In the genomic region with DNA sequence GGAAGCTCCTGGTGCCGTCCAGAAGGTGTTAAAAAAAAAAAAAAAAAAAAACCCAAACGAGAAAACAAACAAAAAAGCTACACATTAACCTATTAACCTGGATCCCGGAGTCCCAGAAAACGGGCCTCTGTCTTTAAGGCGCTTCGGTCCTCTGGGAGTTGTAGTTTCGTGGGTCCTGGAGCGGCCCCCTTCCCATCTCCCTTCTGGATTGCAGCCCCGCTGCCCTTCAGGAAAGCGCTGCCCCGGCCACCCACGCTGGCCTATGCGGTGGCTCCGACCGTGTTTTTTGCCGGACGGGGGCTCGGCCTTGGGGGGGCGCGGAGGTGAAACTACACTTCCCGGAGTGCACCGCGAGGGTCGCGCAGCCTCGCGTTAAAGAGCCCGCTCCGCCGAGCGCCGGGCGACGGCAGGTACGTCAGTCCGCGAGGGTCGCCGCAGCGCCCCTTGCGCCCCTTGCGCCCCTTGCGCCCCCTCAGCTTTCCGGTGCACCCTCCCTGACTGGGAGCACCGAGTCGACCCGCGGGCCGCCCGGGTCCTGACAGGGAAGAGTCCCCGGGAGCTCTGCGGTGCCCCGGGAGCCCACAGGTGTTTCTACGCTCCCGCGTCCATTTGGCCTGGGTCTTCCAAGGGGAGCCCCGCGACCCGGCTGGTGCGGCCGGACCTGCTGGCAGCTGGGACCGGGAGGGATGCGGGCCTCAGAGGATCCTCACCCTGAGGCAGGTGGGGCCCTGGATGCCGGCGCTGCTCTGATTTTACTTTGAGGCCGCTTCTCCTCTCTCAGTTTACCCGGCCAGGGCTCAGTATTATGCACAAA, we compare ENCODE assay signal across 1 cellular context.
TF ChIP-seq lines count a peak whose summit lies in the region.

TSS of gene FCSK (plus strand) at position 375 of the 814 bp plus-strand sequence. CDS start 8,596 bp downstream, outside the sequence.

TF ChIP-seq in GM12878, 131 proteins besides CTCF, POLR2A, EP300 and RAD21 (continued from another document and continues in another):
- TF ChIP-seq, protein P1, sequence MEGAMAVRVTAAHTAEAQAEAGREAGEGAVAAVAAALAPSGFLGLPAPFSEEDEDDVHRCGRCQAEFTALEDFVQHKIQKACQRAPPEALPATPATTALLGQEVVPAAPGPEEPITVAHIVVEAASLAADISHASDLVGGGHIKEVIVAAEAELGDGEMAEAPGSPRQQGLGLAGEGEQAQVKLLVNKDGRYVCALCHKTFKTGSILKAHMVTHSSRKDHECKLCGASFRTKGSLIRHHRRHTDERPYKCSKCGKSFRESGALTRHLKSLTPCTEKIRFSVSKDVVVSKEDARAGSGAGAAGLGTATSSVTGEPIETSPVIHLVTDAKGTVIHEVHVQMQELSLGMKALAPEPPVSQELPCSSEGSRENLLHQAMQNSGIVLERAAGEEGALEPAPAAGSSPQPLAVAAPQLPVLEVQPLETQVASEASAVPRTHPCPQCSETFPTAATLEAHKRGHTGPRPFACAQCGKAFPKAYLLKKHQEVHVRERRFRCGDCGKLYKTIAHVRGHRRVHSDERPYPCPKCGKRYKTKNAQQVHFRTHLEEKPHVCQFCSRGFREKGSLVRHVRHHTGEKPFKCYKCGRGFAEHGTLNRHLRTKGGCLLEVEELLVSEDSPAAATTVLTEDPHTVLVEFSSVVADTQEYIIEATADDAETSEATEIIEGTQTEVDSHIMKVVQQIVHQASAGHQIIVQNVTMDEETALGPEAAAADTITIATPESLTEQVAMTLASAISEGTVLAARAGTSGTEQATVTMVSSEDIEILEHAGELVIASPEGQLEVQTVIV (IDR thresholded peaks at IDR 0.05; ENCODE audit: borderline replicate concordance, partially characterized antibody), result peak; percentile 68
- TF ChIP-seq NR2C2 (IDR thresholded peaks at IDR 0.05; ENCODE audit: borderline replicate concordance, control insufficient read depth, insufficient read length, low read depth) (no peak), ZSCAN29 (IDR thresholded peaks at IDR 0.05) (no peak), RELB (IDR thresholded peaks at IDR 0.05; ENCODE audit: low read depth) (peak; percentile 99), SIX5 (IDR thresholded peaks at IDR 0.05; ENCODE audit: low read depth, low read length, severe bottlenecking) (peak; percentile 75), MEF2B (IDR thresholded peaks at IDR 0.05; ENCODE audit: partially characterized antibody, poor library complexity, severe bottlenecking) (peak; percentile 39), BCL3 (IDR thresholded peaks at IDR 0.05; ENCODE audit: borderline replicate concordance, insufficient read depth, low read depth, low read length, poor library complexity, severe bottlenecking) (no peak), KLF5 (IDR thresholded peaks at IDR 0.05; ENCODE audit: partially characterized antibody) (peak; percentile 33), KDM1A (IDR thresholded peaks at IDR 0.05; ENCODE audit: borderline replicate concordance) (no peak), MTA3 (IDR thresholded peaks at IDR 0.05; ENCODE audit: borderline replicate concordance, low read length) (no peak), SMAD1 (IDR thresholded peaks at IDR 0.05; ENCODE audit: low read depth, partially characterized antibody) (no peak), SMC3 (IDR thresholded peaks at IDR 0.05; ENCODE audit: borderline replicate concordance, low read length) (peak; percentile 11; the same call in 1 of the 2 replicates), PAX8 (IDR thresholded peaks at IDR 0.05) (no peak), YY1 (IDR thresholded peaks at IDR 0.05; ENCODE audit: low read depth, low read length) (peak; percentile 20; the same call in 1 of the 2 replicates), NRF1 (conservative IDR thresholded peaks at IDR 0.05; ENCODE audit: low read depth, low read length) (0 out of 2 replicates have a peak, but pooled peaks have one; percentile 2), BRCA1 (IDR thresholded peaks at IDR 0.05; ENCODE audit: low read depth, low read length) (0 out of 2 replicates have a peak, but pooled peaks have one; percentile 12), POLR2AphosphoS2 (IDR thresholded peaks at IDR 0.05; ENCODE audit: low read depth, low read length) (no peak), MXI1 (IDR thresholded peaks at IDR 0.05; ENCODE audit: low read depth, low read length) (peak; percentile 50), CBFB (IDR thresholded peaks at IDR 0.05; ENCODE audit: low read depth) (no peak), IRF3 (IDR thresholded peaks at IDR 0.05) (peak; percentile 50; the same call in 1 of the 2 replicates), ZNF384 (IDR thresholded peaks at IDR 0.05; ENCODE audit: borderline replicate concordance, low read depth, low read length) (0 out of 2 replicates have a peak, but pooled peaks have one; percentile 59), TCF12 (IDR thresholded peaks at IDR 0.05; ENCODE audit: low read depth, low read length) (no peak), CEBPB (IDR thresholded peaks at IDR 0.05; ENCODE audit: borderline replicate concordance in 1 of 2, low read depth in 2 of 2, low read length in 2 of 2) (no peak), ZNF622 (IDR thresholded peaks at IDR 0.05) (no peak), ATF2 (IDR thresholded peaks at IDR 0.05; ENCODE audit: low read length) (no peak), PKNOX1 (IDR thresholded peaks at IDR 0.05) (no peak), IKZF1 (conservative IDR thresholded peaks at IDR 0.05) (peak; percentile 99), TAF1 (IDR thresholded peaks at IDR 0.05; ENCODE audit: borderline replicate concordance, low read depth, low read length) (no peak), NBN (IDR thresholded peaks at IDR 0.05) (0 out of 2 replicates have a peak, but pooled peaks have one; percentile 52), SRF (IDR thresholded peaks at IDR 0.05; ENCODE audit: low read depth in 2 of 2, low read length in 2 of 2) (peak in 1 of 2 experiments; percentile 57; a peak in 1 of 4 replicates), RELA (IDR thresholded peaks at IDR 0.05; ENCODE audit: borderline replicate concordance, partially characterized antibody) (no peak), ZBTB40 (IDR thresholded peaks at IDR 0.05; ENCODE audit: borderline replicate concordance) (no peak)
- TF ChIP-seq, protein P2, sequence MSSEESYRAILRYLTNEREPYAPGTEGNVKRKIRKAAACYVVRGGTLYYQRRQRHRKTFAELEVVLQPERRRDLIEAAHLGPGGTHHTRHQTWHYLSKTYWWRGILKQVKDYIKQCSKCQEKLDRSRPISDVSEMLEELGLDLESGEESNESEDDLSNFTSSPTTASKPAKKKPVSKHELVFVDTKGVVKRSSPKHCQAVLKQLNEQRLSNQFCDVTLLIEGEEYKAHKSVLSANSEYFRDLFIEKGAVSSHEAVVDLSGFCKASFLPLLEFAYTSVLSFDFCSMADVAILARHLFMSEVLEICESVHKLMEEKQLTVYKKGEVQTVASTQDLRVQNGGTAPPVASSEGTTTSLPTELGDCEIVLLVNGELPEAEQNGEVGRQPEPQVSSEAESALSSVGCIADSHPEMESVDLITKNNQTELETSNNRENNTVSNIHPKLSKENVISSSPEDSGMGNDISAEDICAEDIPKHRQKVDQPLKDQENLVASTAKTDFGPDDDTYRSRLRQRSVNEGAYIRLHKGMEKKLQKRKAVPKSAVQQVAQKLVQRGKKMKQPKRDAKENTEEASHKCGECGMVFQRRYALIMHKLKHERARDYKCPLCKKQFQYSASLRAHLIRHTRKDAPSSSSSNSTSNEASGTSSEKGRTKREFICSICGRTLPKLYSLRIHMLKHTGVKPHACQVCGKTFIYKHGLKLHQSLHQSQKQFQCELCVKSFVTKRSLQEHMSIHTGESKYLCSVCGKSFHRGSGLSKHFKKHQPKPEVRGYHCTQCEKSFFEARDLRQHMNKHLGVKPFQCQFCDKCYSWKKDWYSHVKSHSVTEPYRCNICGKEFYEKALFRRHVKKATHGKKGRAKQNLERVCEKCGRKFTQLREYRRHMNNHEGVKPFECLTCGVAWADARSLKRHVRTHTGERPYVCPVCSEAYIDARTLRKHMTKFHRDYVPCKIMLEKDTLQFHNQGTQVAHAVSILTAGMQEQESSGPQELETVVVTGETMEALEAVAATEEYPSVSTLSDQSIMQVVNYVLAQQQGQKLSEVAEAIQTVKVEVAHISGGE (CRISPR knock-in tag; IDR thresholded peaks at IDR 0.05), result no peak
- TF ChIP-seq, protein P3, sequence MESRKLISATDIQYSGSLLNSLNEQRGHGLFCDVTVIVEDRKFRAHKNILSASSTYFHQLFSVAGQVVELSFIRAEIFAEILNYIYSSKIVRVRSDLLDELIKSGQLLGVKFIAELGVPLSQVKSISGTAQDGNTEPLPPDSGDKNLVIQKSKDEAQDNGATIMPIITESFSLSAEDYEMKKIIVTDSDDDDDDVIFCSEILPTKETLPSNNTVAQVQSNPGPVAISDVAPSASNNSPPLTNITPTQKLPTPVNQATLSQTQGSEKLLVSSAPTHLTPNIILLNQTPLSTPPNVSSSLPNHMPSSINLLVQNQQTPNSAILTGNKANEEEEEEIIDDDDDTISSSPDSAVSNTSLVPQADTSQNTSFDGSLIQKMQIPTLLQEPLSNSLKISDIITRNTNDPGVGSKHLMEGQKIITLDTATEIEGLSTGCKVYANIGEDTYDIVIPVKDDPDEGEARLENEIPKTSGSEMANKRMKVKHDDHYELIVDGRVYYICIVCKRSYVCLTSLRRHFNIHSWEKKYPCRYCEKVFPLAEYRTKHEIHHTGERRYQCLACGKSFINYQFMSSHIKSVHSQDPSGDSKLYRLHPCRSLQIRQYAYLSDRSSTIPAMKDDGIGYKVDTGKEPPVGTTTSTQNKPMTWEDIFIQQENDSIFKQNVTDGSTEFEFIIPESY (IDR thresholded peaks at IDR 0.05), result peak; percentile 42; the same call in 1 of the 2 replicates
